In the genomic region with DNA sequence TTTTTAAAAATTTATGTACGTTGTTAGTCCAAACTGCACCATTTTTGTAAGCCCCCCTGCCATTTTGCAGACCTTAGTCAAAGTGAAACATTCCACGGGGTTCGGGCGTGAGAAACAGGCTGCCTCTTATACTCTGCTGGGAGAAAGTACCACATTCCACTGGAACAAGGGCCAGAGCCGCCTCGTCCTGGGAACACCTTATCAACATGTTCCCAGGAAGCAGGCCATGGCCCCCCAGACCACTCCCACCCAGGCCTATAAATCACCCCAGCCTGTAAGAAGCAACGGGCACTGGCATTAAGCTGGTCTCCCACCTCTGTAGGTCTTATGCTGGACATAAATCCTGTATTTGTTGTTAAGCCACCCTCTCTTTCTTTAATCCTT, we compare ENCODE assay signal across 8 cellular contexts. TPM values are rescaled to one million over a fixed set of nuclear protein-coding genes. Genes with fewer than 3 reads are reported as not detected.
DNase-seq lines count a peak whose midpoint lies in the region; ATAC-seq and TF ChIP-seq lines count a peak whose summit lies in the region.

No MANE protein-coding gene starts in this region.

- H3K27me3 ChIP-seq in osteoblast (ENCODE audit: insufficient read depth, low read length), result no peaks in the 10 kb centered on the region

- H3K4me3 ChIP-seq in GM12864 (ENCODE audit: low read depth, low read length) (peak overlapping the region; percentile 80), osteoblast (ENCODE audit: insufficient read depth, low read length) (peak overlapping the region; percentile 93)

- peaks cover 24% of the 10 kb centered on the region for H4K20me1 ChIP-seq in osteoblast (ENCODE audit: insufficient read depth, low read length)

- peaks cover 12% of the 10 kb centered on the region for H3K4me1 Mint-ChIP-seq in T-helper 17 cell

- peaks cover 39% of the 10 kb centered on the region for H3K27me3 Mint-ChIP-seq in T-helper 17 cell

- peaks cover 19% of the 10 kb centered on the region for H3K36me3 ChIP-seq in osteoblast (ENCODE audit: insufficient read depth, low read length)

- peaks cover 28% of the 10 kb centered on the region for H3K4me1 ChIP-seq in osteoblast (ENCODE audit: insufficient read depth, low read length)

- ATAC-seq in T-helper 17 cell, result no peak
- ATAC-seq in GM19452 (IDR thresholded peaks at IDR 0.05; ENCODE audit: unreplicated experiment), result no peak
- no peak for ATAC-seq in GM21825 (IDR thresholded peaks at IDR 0.05; ENCODE audit: unreplicated experiment)

- peak overlapping the region; percentile 98 for H3K27ac Mint-ChIP-seq in T-helper 17 cell

- H3K36me3 Mint-ChIP-seq in T-helper 17 cell (ENCODE audit: low read depth), result peaks cover 9% of the 10 kb centered on the region

- peak overlapping the region; percentile 86 for H3K27ac ChIP-seq in epithelial cell of prostate
- peak overlapping the region; percentile 100 for H3K27ac ChIP-seq in osteoblast (ENCODE audit: low read depth, low read length)

- no peak for TF ChIP-seq CTCF in GM12864 (IDR thresholded peaks at IDR 0.05; ENCODE audit: low read depth, low read length, missing control alignments)
- no peak for TF ChIP-seq CTCF in osteoblast (IDR thresholded peaks at IDR 0.05; ENCODE audit: extremely low read depth, low read depth, low read length)

- peak overlapping the region; percentile 96 for H3K4me2 ChIP-seq in osteoblast (ENCODE audit: insufficient read depth, low read length)

- peak overlapping the region; percentile 66 for H3K4me3 Mint-ChIP-seq in T-helper 17 cell

- no peak for DNase-seq in GM12864 (ENCODE audit: low read depth)
- no peak for DNase-seq in T-helper 17 cell
- DNase-seq in epithelial cell of prostate (ENCODE audit: low read depth, low spot score), result no peak
- DNase-seq in osteoblast (ENCODE audit: insufficient read length, low spot score, missing footprints), result no peak
- DNase-seq in NK-92 treated with Interleukin-12 subunit alpha and Interleukin-12 subunit beta, amount 100 ng/mL, for 24 hours (lab: John Stamatoyannopoulos, UW), result no peak
- DNase-seq in AG20443 (ENCODE audit: low spot score), result no peak

- H3K79me2 ChIP-seq in osteoblast (ENCODE audit: insufficient read depth, low read length), result peaks cover 41% of the 10 kb centered on the region

- H3K9me3 ChIP-seq in T-helper 17 cell (ENCODE audit: control insufficient read depth, low read length, poor library complexity, severe bottlenecking) (no peaks in the 10 kb centered on the region), osteoblast (ENCODE audit: low read depth, low read length) (no peaks in the 10 kb centered on the region)

- H2AFZ ChIP-seq in osteoblast (ENCODE audit: low read length), result peak overlapping the region; percentile 92

RNA-seq across cellular contexts. Expression of a gene that starts 0.9 kb away (rescaled TPM):
- total RNA-seq in T-helper 17 cell, result 10 to 100 TPM; 88.5 to 95.2 TPM
- 33.7 and 36.2 TPM in 2 replicates for total RNA-seq in osteoblast

RNA-seq across cellular contexts. Expression of a gene that starts 34.1 kb away (rescaled TPM):
- total RNA-seq in T-helper 17 cell (under 1 TPM; 0.10 to 0.86 TPM), osteoblast (not detected in 2 replicates)
